In genomic region chr7:75485355-75485978, GRCh38 we compare ENCODE assay signal across 9 cellular contexts. TPM values are rescaled to one million over a fixed set of nuclear protein-coding genes. Genes with fewer than 3 reads are reported as not detected.
DNase-seq lines count a peak whose midpoint lies in the region; ATAC-seq, FAIRE-seq and TF ChIP-seq lines count a peak whose summit lies in the region.
"Not testable (repeated sequence)": the region's sequence is repeated elsewhere in the genome, so short reads cannot be mapped to it uniquely, and the experiment has no call there.
"Had no signal": no experiment of that assay in that cellular context is flagged by ENCODE, and none has a peak within 500 bp of the region (broad histone marks: within the 10 kb centered on the region; RNA-seq: fewer than 3 reads in every experiment).

No MANE protein-coding gene starts in this region.

- WGBS in adrenal gland, 4 donors = 0 to 1% (median 0%) methylated on average over 12 to 28 of the region's 32 CpGs
- 2% methylated on average over 7 of the region's 32 CpGs for WGBS in esophagus muscularis mucosa
- WGBS in HepG2 (ENCODE audit: low lambda C conversion rate) = 0% methylated on average over 9 of the region's 32 CpGs
- WGBS in psoas muscle, 3 donors = 0 to 1% (median 1%) methylated on average over 20 to 31 of the region's 32 CpGs

- H3K36me3 ChIP-seq in adrenal gland (replicated peaks in 1 of 2); esophagus muscularis mucosa; HepG2 (replicated peaks in 1 of 2; ENCODE audit: control insufficient read depth in 1 of 2, insufficient read depth in 2 of 2, low read length in 2 of 2); vagina: not testable (repeated sequence)
- H3K36me3 ChIP-seq in psoas muscle (ENCODE audit: insufficient read depth in 1 of 2, low read depth in 1 of 2) = peaks cover 0 to 17% of the 10 kb centered on the region in 2 donors

- H3K9me3 ChIP-seq in adrenal gland (replicated peaks in 1 of 3); esophagus muscularis mucosa; HepG2 (ENCODE audit: low read length); psoas muscle; vagina: not testable (repeated sequence)

- not testable (repeated sequence) for FAIRE-seq in HepG2 (lab: Jason Lieb, UNC)

- H3K27ac ChIP-seq in adrenal gland (peak overlapping the region; percentile 79 to 92 (median 86)), esophagus muscularis mucosa (replicated peaks in 1 of 4) (peak overlapping the region; percentile 90 to 93 (median 92)), HepG2 (ENCODE audit: extremely low read length, insufficient read depth, low read length) (peak overlapping the region; percentile 76), psoas muscle (peak overlapping the region; percentile 90), vagina (peak overlapping the region; percentile 70)

- ATAC-seq in HepG2 (peak; percentile 16), psoas muscle (peak in 1 of 4 donors; percentile 16)

- H3K27ac Mint-ChIP-seq in IgD-negative memory B cell = peak overlapping the region in 1 of 3 donors; percentile 39
- peak overlapping the region; percentile 78 for H3K27ac Mint-ChIP-seq in T-helper 2 cell treated with Interferon-gamma antibody and Interleukin-4, amounts not matched to agents 5 μg/mL and 100 μg/mL, for 36 hours

- DNase-seq in T-helper 2 cell treated with Interferon-gamma antibody and Interleukin-4, amounts not matched to agents 5 μg/mL and 100 μg/mL, for 36 hours (ENCODE audit: low spot score); esophagus muscularis mucosa (ENCODE audit: extremely low spot score); HepG2 (ENCODE audit: low spot score); psoas muscle; vagina (ENCODE audit: extremely low spot score in 2 of 2): not testable (repeated sequence)
- DNase-seq in adrenal gland = peak in 5 of 7 donors; percentile 5 to 54 (median 19)

- POLR2A ChIA-PET in HepG2 (lab: Yijun Ruan, JAX) = not testable (repeated sequence)

- H3K36me3 Mint-ChIP-seq in IgD-negative memory B cell = not testable (repeated sequence)
- H3K36me3 Mint-ChIP-seq in T-helper 2 cell treated with Interferon-gamma antibody and Interleukin-4, amounts not matched to agents 5 μg/mL and 100 μg/mL, for 36 hours (ENCODE audit: low read depth) = peaks cover 10% of the 10 kb centered on the region

- H4K20me1 ChIP-seq in HepG2 (ENCODE audit: insufficient read depth, low read length) = not testable (repeated sequence)

- H3K4me1 ChIP-seq in adrenal gland (replicated peaks in 1 of 2); HepG2 (ENCODE audit: insufficient read depth, low read length); psoas muscle; vagina: not testable (repeated sequence)
- H3K4me1 ChIP-seq in esophagus muscularis mucosa = peaks cover 3 to 13% (median 8%) of the 10 kb centered on the region in 4 donors

- not testable (repeated sequence) for TF ChIP-seq RAD21 in HepG2 (CRISPR knock-in tag; IDR thresholded peaks at IDR 0.05)

- H3K4me2 ChIP-seq in HepG2 (ENCODE audit: low read depth, low read length) = peak overlapping the region; percentile 51

- H3K9me3 Mint-ChIP-seq in IgD-negative memory B cell; T-helper 2 cell treated with Interferon-gamma antibody and Interleukin-4, amounts not matched to agents 5 μg/mL and 100 μg/mL, for 36 hours: not testable (repeated sequence)

- not testable (repeated sequence) for H3K27me3 Mint-ChIP-seq in IgD-negative memory B cell; T-helper 2 cell treated with Interferon-gamma antibody and Interleukin-4, amounts not matched to agents 5 μg/mL and 100 μg/mL, for 36 hours (ENCODE audit: low read depth)

- H3K27me3 ChIP-seq in adrenal gland; esophagus muscularis mucosa; HepG2 (ENCODE audit: control insufficient read depth in 1 of 2, insufficient read depth in 2 of 2, low read length in 2 of 2); psoas muscle (ENCODE audit: insufficient read depth in 3 of 3, low read length in 2 of 3); vagina: not testable (repeated sequence)

- H3K4me1 Mint-ChIP-seq in IgD-negative memory B cell; T-helper 2 cell treated with Interferon-gamma antibody and Interleukin-4, amounts not matched to agents 5 μg/mL and 100 μg/mL, for 36 hours (ENCODE audit: low read depth): not testable (repeated sequence)

- in situ Hi-C loops in HepG2 (cut with HindIII; ENCODE audit: extremely low pct_ligation_motif_present, low pct_unique_long_range_greater_than_20kb) = not testable (repeated sequence)

- peak overlapping the region; percentile 86 to 97 (median 90) for H3K4me3 Mint-ChIP-seq in IgD-negative memory B cell
- peak overlapping the region; percentile 87 for H3K4me3 Mint-ChIP-seq in T-helper 2 cell treated with Interferon-gamma antibody and Interleukin-4, amounts not matched to agents 5 μg/mL and 100 μg/mL, for 36 hours

- CTCF ChIA-PET in HepG2 (lab: Yijun Ruan, JAX; ENCODE audit: low intra/inter-chr PET ratio, low total read pairs) = not testable (repeated sequence)

- TF ChIP-seq EP300 in esophagus muscularis mucosa (IDR thresholded peaks at IDR 0.05); HepG2 (IDR thresholded peaks at IDR 0.05; ENCODE audit: low read depth in 2 of 2, low read length in 2 of 2); HepG2 (CRISPR knock-in tag; IDR thresholded peaks at IDR 0.05; ENCODE audit: borderline replicate concordance): not testable (repeated sequence)

- BruUV-seq in HepG2 (replicated peaks; lab: Mats Ljungman, UMichigan) = TSS peak; percentile 41

- peak overlapping the region; percentile 67 for H3K4me3 ChIP-seq in GM08714 (ENCODE audit: low read length)
- peak overlapping the region in 2 of 4 donors; percentile 33 to 88 for H3K4me3 ChIP-seq in adrenal gland
- peak overlapping the region; percentile 68 to 86 (median 76) for H3K4me3 ChIP-seq in esophagus muscularis mucosa
- peak overlapping the region; percentile 83 to 86 (median 83); a peak in 5 of 6 replicates for H3K4me3 ChIP-seq in HepG2 (replicated peaks in 1 of 3; ENCODE audit: insufficient read depth in 1 of 3, low read depth in 2 of 3, low read length in 3 of 3)
- H3K4me3 ChIP-seq in psoas muscle = peak overlapping the region; percentile 85
- H3K4me3 ChIP-seq in vagina = peak overlapping the region; percentile 63 to 69

- H3K9ac ChIP-seq in HepG2 (ENCODE audit: insufficient read depth, low read depth, low read length) = peak overlapping the region; percentile 76

- not testable (repeated sequence) for H2AFZ ChIP-seq in HepG2 (ENCODE audit: low read length)

- intact Hi-C loops in adrenal gland (cut with DNase I); esophagus muscularis mucosa (cut with DNase I); HepG2 (cut with micrococcal nuclease; ENCODE audit: unreplicated experiment); psoas muscle (cut with DNase I); vagina (cut with DNase I): not testable (repeated sequence)

- TF ChIP-seq CTCF in adrenal gland (IDR thresholded peaks at IDR 0.05); esophagus muscularis mucosa (IDR thresholded peaks at IDR 0.05); HepG2 (CRISPR knock-in tag; IDR thresholded peaks at IDR 0.05); psoas muscle (IDR thresholded peaks at IDR 0.05); vagina (IDR thresholded peaks at IDR 0.05): not testable (repeated sequence)

- TF ChIP-seq POLR2A in adrenal gland (IDR thresholded peaks at IDR 0.05); esophagus muscularis mucosa (IDR thresholded peaks at IDR 0.05; ENCODE audit: low read depth); HepG2 (IDR thresholded peaks at IDR 0.05; ENCODE audit: insufficient read depth in 1 of 2, low read depth in 2 of 2, low read length in 2 of 2); vagina (IDR thresholded peaks at IDR 0.05): not testable (repeated sequence)

- peaks cover 16% of the 10 kb centered on the region for H3K79me2 ChIP-seq in HepG2 (ENCODE audit: insufficient read depth, low read length)

RNA-seq across cellular contexts. Expression of gene POM121C, which starts 0.6 kb away (rescaled TPM):
- polyA plus RNA-seq in IgD-negative memory B cell = 34.0 TPM
- total RNA-seq in adrenal gland = 10 to 100 TPM; 12.9 to 46.3 (median 32.4) TPM
- 10 to 100 TPM; 15.6 to 61.9 (median 29.4) TPM for polyA plus RNA-seq in adrenal gland
- 10 to 100 TPM; 15.5 to 29.1 (median 25.1) TPM for total RNA-seq in esophagus muscularis mucosa
- 7.3 and 14.0 TPM in 2 replicates for total RNA-seq in HepG2 (2016; rRNA removed; fragmentation: Illumina TruSeq; extraction: Trizol)
- 14.2 and 15.1 TPM in 2 replicates for total RNA-seq in HepG2 (2016; cell fraction: cytosol; rRNA removed; fragmentation: Illumina TruSeq; extraction: Trizol; ENCODE audit: low read depth)
- total RNA-seq in HepG2 (2016; cell fraction: insoluble cytoplasmic fraction; rRNA removed; fragmentation: Illumina TruSeq; extraction: Trizol) = 6.8 and 11.3 TPM in 2 replicates
- 8.7 and 10.4 TPM in 2 replicates for total RNA-seq in HepG2 (2016; cell fraction: membrane; rRNA removed; fragmentation: Illumina TruSeq; extraction: Trizol)
- total RNA-seq in HepG2 (2016; cell fraction: nucleus; rRNA removed; fragmentation: Illumina TruSeq; extraction: Trizol) = 16.1 and 21.5 TPM in 2 replicates
- polyA plus RNA-seq in HepG2 (2011; rRNA removed) = 15.2 and 20.2 TPM in 2 replicates
- polyA plus RNA-seq in HepG2 (2011; cell fraction: cytosol; rRNA removed) = 7.7 and 9.1 TPM in 2 replicates
- 36.8 and 37.5 TPM in 2 replicates for polyA plus RNA-seq in HepG2 (2011; cell fraction: nucleus; rRNA removed)
- 28.4 and 50.6 TPM in 2 replicates for polyA plus RNA-seq in HepG2 (2012)
- polyA plus RNA-seq in HepG2 (2016; cell fraction: cytosol; fragmentation: Illumina TruSeq; extraction: Trizol; ENCODE audit: low read depth) = 2.0 TPM in 2 replicates
- polyA plus RNA-seq in HepG2 (2016; cell fraction: insoluble cytoplasmic fraction; fragmentation: Illumina TruSeq; extraction: Trizol; ENCODE audit: low read depth) = 16.9 and 20.8 TPM in 2 replicates
- 6.3 and 6.6 TPM in 2 replicates for polyA plus RNA-seq in HepG2 (2016; cell fraction: membrane; fragmentation: Illumina TruSeq; extraction: Trizol; ENCODE audit: low read depth)
- polyA plus RNA-seq in HepG2 (2016; cell fraction: nucleus; fragmentation: Illumina TruSeq; extraction: Trizol; ENCODE audit: insufficient read depth, low read depth) = 58.5 and 67.5 TPM in 2 replicates
- polyA minus RNA-seq in HepG2 (2011; rRNA and poly(A)+ RNA removed; ENCODE audit: low replicate concordance) = 18.5 and 37.4 TPM in 2 replicates
- polyA minus RNA-seq in HepG2 (2011; cell fraction: cytosol; rRNA and poly(A)+ RNA removed) = 18.8 and 20.8 TPM in 2 replicates
- polyA minus RNA-seq in HepG2 (2011; cell fraction: nucleus; rRNA and poly(A)+ RNA removed) = 29.4 and 32.4 TPM in 2 replicates
- total RNA-seq in psoas muscle = 10 to 100 TPM; 19.4 to 29.3 (median 23.1) TPM
- polyA plus RNA-seq in psoas muscle = 10 to 100 TPM in 1 of 3 donors, 1 to 10 TPM in 2; 7.9 to 18.8 (median 9.2) TPM
- total RNA-seq in vagina = 21.6 TPM

RNA-seq across cellular contexts. Expression of gene SPDYE5, which starts 6.7 kb away (rescaled TPM):
- polyA plus RNA-seq in IgD-negative memory B cell = 0.24 TPM
- total RNA-seq in adrenal gland = not detected
- under 1 TPM in 2 of 3 donors, not detected in 1; 0.07 to 0.24 TPM for polyA plus RNA-seq in adrenal gland
- total RNA-seq in esophagus muscularis mucosa = not detected
- not detected in 2 replicates for total RNA-seq in HepG2 (2016; rRNA removed; fragmentation: Illumina TruSeq; extraction: Trizol)
- total RNA-seq in HepG2 (2016; cell fraction: cytosol; rRNA removed; fragmentation: Illumina TruSeq; extraction: Trizol; ENCODE audit: low read depth) = not detected in 2 replicates
- total RNA-seq in HepG2 (2016; cell fraction: insoluble cytoplasmic fraction; rRNA removed; fragmentation: Illumina TruSeq; extraction: Trizol) = not detected in 2 replicates
- total RNA-seq in HepG2 (2016; cell fraction: membrane; rRNA removed; fragmentation: Illumina TruSeq; extraction: Trizol) = not detected in 2 replicates
- not detected in 2 replicates for total RNA-seq in HepG2 (2016; cell fraction: nucleus; rRNA removed; fragmentation: Illumina TruSeq; extraction: Trizol)
- not detected in 2 replicates for polyA plus RNA-seq in HepG2 (2011; rRNA removed)
- polyA plus RNA-seq in HepG2 (2011; cell fraction: cytosol; rRNA removed) = not detected in 2 replicates
- polyA plus RNA-seq in HepG2 (2011; cell fraction: nucleus; rRNA removed) = not detected in 2 replicates
- polyA plus RNA-seq in HepG2 (2012) = 0.25 and 0.32 TPM in 2 replicates
- polyA plus RNA-seq in HepG2 (2016; cell fraction: cytosol; fragmentation: Illumina TruSeq; extraction: Trizol; ENCODE audit: low read depth) = not detected in 2 replicates
- polyA plus RNA-seq in HepG2 (2016; cell fraction: insoluble cytoplasmic fraction; fragmentation: Illumina TruSeq; extraction: Trizol; ENCODE audit: low read depth) = not detected in 2 replicates
- polyA plus RNA-seq in HepG2 (2016; cell fraction: membrane; fragmentation: Illumina TruSeq; extraction: Trizol; ENCODE audit: low read depth) = not detected in 2 replicates
- not detected in 2 replicates for polyA plus RNA-seq in HepG2 (2016; cell fraction: nucleus; fragmentation: Illumina TruSeq; extraction: Trizol; ENCODE audit: insufficient read depth, low read depth)
- polyA minus RNA-seq in HepG2 (2011; rRNA and poly(A)+ RNA removed; ENCODE audit: low replicate concordance) = not detected in 2 replicates
- not detected in 2 replicates for polyA minus RNA-seq in HepG2 (2011; cell fraction: cytosol; rRNA and poly(A)+ RNA removed)
- polyA minus RNA-seq in HepG2 (2011; cell fraction: nucleus; rRNA and poly(A)+ RNA removed) = not detected in 2 replicates
- total RNA-seq in psoas muscle = under 1 TPM in 1 of 4 donors, not detected in 3; 0.28 TPM
- under 1 TPM in 1 of 3 donors, not detected in 2; 0.01 TPM for polyA plus RNA-seq in psoas muscle
- not detected for total RNA-seq in vagina
- total RNA-seq: occipital lobe had no signal
